2 cellular contexts compared by ENCODE assay signal in the genomic region with DNA sequence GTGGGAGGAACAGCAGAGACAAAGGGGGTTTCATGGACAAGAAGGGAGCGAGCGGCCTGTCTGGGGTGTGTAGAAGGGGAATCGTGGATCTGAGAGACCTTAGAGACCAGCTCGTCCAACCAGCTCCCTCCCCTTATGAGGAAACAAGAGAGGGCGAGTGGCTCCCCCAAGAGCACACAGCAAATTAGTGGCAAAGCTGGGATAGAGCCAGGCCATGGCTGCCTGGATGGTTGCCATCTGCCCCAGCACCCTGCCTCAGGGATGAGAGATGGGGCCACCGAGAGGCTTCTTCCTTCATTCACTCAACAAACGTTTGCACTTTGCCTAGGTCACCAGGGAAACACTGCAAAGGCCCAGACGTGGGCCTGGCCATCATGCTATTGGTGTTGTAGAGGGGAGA.
TF ChIP-seq lines count a peak whose summit lies in the region.

No MANE protein-coding gene starts in this region.

TF ChIP-seq in WTC11, 78 proteins besides CTCF, POLR2A, EP300 and RAD21:
- TF ChIP-seq ELF4 (CRISPR knock-in tag; IDR thresholded peaks at IDR 0.05; ENCODE audit: low read depth) (no peak), ARID4B (CRISPR knock-in tag; IDR thresholded peaks at IDR 0.05; ENCODE audit: borderline replicate concordance) (no peak)

TF ChIP-seq in HepG2, 621 proteins besides CTCF, POLR2A, EP300 and RAD21:
- TF ChIP-seq KLF13 (CRISPR knock-in tag; IDR thresholded peaks at IDR 0.05): no peak
- peak; percentile 66; the same call in 1 of the 2 replicates for TF ChIP-seq ZNF768 (CRISPR knock-in tag; IDR thresholded peaks at IDR 0.05)
